1 cellular context compared by ENCODE assay signal in genomic region chr6:44176130-44176934, GRCh38.
TF ChIP-seq lines count a peak whose summit lies in the region.

No MANE protein-coding gene starts in this region.

TF ChIP-seq in SK-N-SH, 30 proteins besides CTCF, POLR2A, EP300 and RAD21 (continued from another document):
- no peak for TF ChIP-seq REST (IDR thresholded peaks at IDR 0.05; ENCODE audit: low read depth, low read length)
